In genomic region chr19:18279516-18280246, GRCh38 we compare ENCODE assay signal across 7 cellular contexts. TPM values are rescaled to one million over a fixed set of nuclear protein-coding genes. Genes with fewer than 3 reads are reported as not detected.
DNase-seq lines count a peak whose midpoint lies in the region; ATAC-seq and TF ChIP-seq lines count a peak whose summit lies in the region.

No MANE protein-coding gene starts in this region.

- under 1% methylated on average over 52 of the region's 55 CpGs for WGBS in esophagus muscularis mucosa

- H3K4me2 ChIP-seq in PC-9: peak overlapping the region; percentile 83

- peaks cover 61% of the 10 kb centered on the region for H3K4me1 Mint-ChIP-seq in activated T-cell treated with anti-CD3 and anti-CD28 coated beads, Interleukin-2, amount 50 U/mL, for 72 hours (ENCODE audit: low read depth)

- H2AFZ ChIP-seq in PC-9: peak overlapping the region; percentile 58

- H3K4me3 Mint-ChIP-seq in activated T-cell treated with anti-CD3 and anti-CD28 coated beads, Interleukin-2, amount 50 U/mL, for 72 hours: peak overlapping the region; percentile 97 to 99

- CTCF ChIA-PET in PC-9 (lab: Charles Lee): interaction anchor here (0.5 to 2.9 kb wide), 18 partner anchors 13 to 1040 kb away, joined by 3 to 46 read pairs (median 4); partner anchors contain the start of genes LSM4 and RAB3A

- H3K9me3 ChIP-seq in KOPT-K1 (ENCODE audit: insufficient read depth, low read length, poor library complexity, severe bottlenecking) (no peaks in the 10 kb centered on the region), PC-9 (ENCODE audit: insufficient read depth, low read depth) (no peaks in the 10 kb centered on the region), esophagus muscularis mucosa (no peaks in the 10 kb centered on the region), muscle layer of duodenum (ENCODE audit: control insufficient read depth in 1 of 2, low read length in 2 of 2) (no peaks in the 10 kb centered on the region)

- H3K36me3 ChIP-seq in KOPT-K1 (ENCODE audit: insufficient read depth, low read length): peaks cover 45% of the 10 kb centered on the region
- H3K36me3 ChIP-seq in PC-9 (ENCODE audit: low read depth): peaks cover 5% of the 10 kb centered on the region; the same call in 1 of the 2 replicates
- peaks cover 4 to 22% (median 15%) of the 10 kb centered on the region in 4 donors for H3K36me3 ChIP-seq in esophagus muscularis mucosa
- peaks cover 14 to 16% of the 10 kb centered on the region in 2 donors for H3K36me3 ChIP-seq in muscle layer of duodenum (ENCODE audit: control insufficient read depth in 1 of 2, insufficient read depth in 2 of 2, low read length in 2 of 2)

- DNase-seq in PC-9 (peak; percentile 88 to 93), esophagus muscularis mucosa (ENCODE audit: extremely low spot score) (peak; percentile 99)
- peak; percentile 94 to 95 for DNase-seq in activated T-cell treated with anti-CD3 and anti-CD28 coated beads, Interleukin-2, amount 50 U/mL, for 72 hours
- DNase-seq in stimulated activated CD8-positive, alpha-beta memory T cell treated with anti-CD3 and anti-CD28 coated beads, Interleukin-7, amount 100 ng/mL, for 24 hours (ENCODE audit: low read depth): peak; percentile 82

- TF ChIP-seq POLR2A in esophagus muscularis mucosa (IDR thresholded peaks at IDR 0.05; ENCODE audit: low read depth): peak; percentile 93

- peaks cover 15 to 22% of the 10 kb centered on the region in 2 donors for H3K36me3 Mint-ChIP-seq in activated T-cell treated with anti-CD3 and anti-CD28 coated beads, Interleukin-2, amount 50 U/mL, for 72 hours (ENCODE audit: insufficient read depth in 2 of 2)

- H3K27ac ChIP-seq in KOPT-K1 (ENCODE audit: low read depth, low read length, poor library complexity, severe bottlenecking): peak overlapping the region; percentile 93
- peak overlapping the region; percentile 90 for H3K27ac ChIP-seq in PC-9
- H3K27ac ChIP-seq in esophagus muscularis mucosa (replicated peaks in 1 of 4): peak overlapping the region; percentile 99 to 100 (median 100)
- H3K27ac ChIP-seq in muscle layer of duodenum (ENCODE audit: low read length): peak overlapping the region; percentile 99

- peaks cover 25% of the 10 kb centered on the region for H4K20me1 ChIP-seq in PC-9 (ENCODE audit: insufficient read depth)

- H3K27me3 Mint-ChIP-seq in activated T-cell treated with anti-CD3 and anti-CD28 coated beads, Interleukin-2, amount 50 U/mL, for 72 hours (ENCODE audit: low read depth): no peaks in the 10 kb centered on the region

- H3K4me3 ChIP-seq in PC-9 (peak overlapping the region; percentile 90), esophagus muscularis mucosa (peak overlapping the region; percentile 86 to 100 (median 99)), muscle layer of duodenum (ENCODE audit: low read depth in 1 of 2, low read length in 2 of 2) (peak overlapping the region; percentile 84 to 98)

- TF ChIP-seq CTCF in PC-9 (conservative IDR thresholded peaks at IDR 0.05): peak; percentile 99
- peak; percentile 85 to 99 (median 90) for TF ChIP-seq CTCF in esophagus muscularis mucosa (IDR thresholded peaks at IDR 0.05)

- TF ChIP-seq EP300 in esophagus muscularis mucosa (IDR thresholded peaks at IDR 0.05): no peak

- peaks cover 55% of the 10 kb centered on the region for H3K79me2 ChIP-seq in PC-9 (ENCODE audit: low read depth)

- TSS peak; percentile 45 for BruUV-seq in PC-9 (replicated peaks; lab: Mats Ljungman, UMichigan)

- H3K27ac Mint-ChIP-seq in activated T-cell treated with anti-CD3 and anti-CD28 coated beads, Interleukin-2, amount 50 U/mL, for 72 hours: peak overlapping the region; percentile 89

- no peaks in the 10 kb centered on the region for H3K9me2 ChIP-seq in PC-9 (ENCODE audit: insufficient read depth)

- H3K4me1 ChIP-seq in PC-9 (replicated peaks; ENCODE audit: insufficient read depth) (peaks cover 34% of the 10 kb centered on the region), esophagus muscularis mucosa (peaks cover 54 to 64% (median 63%) of the 10 kb centered on the region in 4 donors), muscle layer of duodenum (ENCODE audit: control insufficient read depth in 1 of 2, insufficient read depth in 2 of 2, low read length in 2 of 2) (peaks cover 26 to 55% of the 10 kb centered on the region in 2 donors)

- H3F3A ChIP-seq in PC-9 (ENCODE audit: insufficient read depth, low read depth): peaks cover 57% of the 10 kb centered on the region

- ATAC-seq in GM18502 (IDR thresholded peaks at IDR 0.05; ENCODE audit: poor library complexity, unreplicated experiment): peak; percentile 2
- peak; percentile 38 to 41 for ATAC-seq in activated T-cell treated with anti-CD3 and anti-CD28 coated beads, Interleukin-2, amount 50 U/mL, for 72 hours (replicated peaks in 1 of 2)

- intact Hi-C loops in PC-9 (cut with micrococcal nuclease; ENCODE audit: unreplicated experiment) (loop anchor here (1.0 to 5.0 kb wide), 2 partner anchors 44 to 133 kb away; partner anchors contain the start of gene LSM4), esophagus muscularis mucosa (cut with DNase I) (loop anchor here (2.0 to 5.0 kb wide), 2 partner anchors 43 to 133 kb away; partner anchors contain the start of gene LSM4)

- H3K9me3 Mint-ChIP-seq in activated T-cell treated with anti-CD3 and anti-CD28 coated beads, Interleukin-2, amount 50 U/mL, for 72 hours: no peaks in the 10 kb centered on the region

- POLR2A ChIA-PET in PC-9 (lab: Charles Lee; ENCODE audit: unreplicated experiment): interaction anchor here (0.5 to 2.0 kb wide), 15 partner anchors 13 to 1053 kb away, joined by 3 to 85 read pairs (median 5); partner anchors contain the start of genes DDX49 and GDF15

- H3K27me3 ChIP-seq in PC-9 (ENCODE audit: insufficient read depth, low read depth) (no peaks in the 10 kb centered on the region), esophagus muscularis mucosa (no peaks in the 10 kb centered on the region), muscle layer of duodenum (ENCODE audit: low read depth, low read length) (no peaks in the 10 kb centered on the region)

RNA-seq across cellular contexts. Expression of gene JUND, which starts 1.7 kb away (rescaled TPM):
- total RNA-seq in PC-9 (2021) (115 and 150 TPM in 2 replicates), esophagus muscularis mucosa (100 to 1,000 TPM; 325 to 457 (median 403) TPM)
- 100 to 1,000 TPM; 197 to 235 TPM for total RNA-seq in activated T-cell treated with anti-CD3 and anti-CD28 coated beads, Interleukin-2, amount 50 U/mL, for 72 hours

RNA-seq across cellular contexts. Expression of gene IQCN, which starts 5.4 kb away (rescaled TPM):
- total RNA-seq in PC-9 (2021) (5.6 and 7.3 TPM in 2 replicates), esophagus muscularis mucosa (1 to 10 TPM in 3 of 4 donors, under 1 TPM in 1; 0.52 to 2.5 (median 1.3) TPM)
- total RNA-seq in activated T-cell treated with anti-CD3 and anti-CD28 coated beads, Interleukin-2, amount 50 U/mL, for 72 hours: 1 to 10 TPM; 2.2 to 2.8 TPM

RNA-seq across cellular contexts. Expression of gene LSM4, which starts 43.2 kb away (rescaled TPM):
- total RNA-seq in PC-9 (2021): 291 and 323 TPM in 2 replicates
- total RNA-seq in activated T-cell treated with anti-CD3 and anti-CD28 coated beads, Interleukin-2, amount 50 U/mL, for 72 hours: 100 to 1,000 TPM; 178 to 250 TPM
- 100 to 1,000 TPM in 1 of 4 donors, 10 to 100 TPM in 3; 86.8 to 116 (median 93.9) TPM for total RNA-seq in esophagus muscularis mucosa

RNA-seq across cellular contexts. Expression of gene PDE4C, which starts 53.4 kb away (rescaled TPM):
- 2.2 and 3.8 TPM in 2 replicates for total RNA-seq in PC-9 (2021)
- total RNA-seq in activated T-cell treated with anti-CD3 and anti-CD28 coated beads, Interleukin-2, amount 50 U/mL, for 72 hours: under 1 TPM in 1 of 2 donors, not detected in 1; 0.10 TPM
- 1 to 10 TPM in 1 of 4 donors, under 1 TPM in 3; 0.17 to 1.2 (median 0.54) TPM for total RNA-seq in esophagus muscularis mucosa

Comparison
In these comparisons a context has a peak if more than half of its experiments do, and no peak if none do; other contexts are left out.
1. Peak in every context shown above with its lines: DNase-seq, ATAC-seq, H3K4me3 ChIP-seq and H3K27ac ChIP-seq.